13 cellular contexts compared by ENCODE assay signal in the genomic region with DNA sequence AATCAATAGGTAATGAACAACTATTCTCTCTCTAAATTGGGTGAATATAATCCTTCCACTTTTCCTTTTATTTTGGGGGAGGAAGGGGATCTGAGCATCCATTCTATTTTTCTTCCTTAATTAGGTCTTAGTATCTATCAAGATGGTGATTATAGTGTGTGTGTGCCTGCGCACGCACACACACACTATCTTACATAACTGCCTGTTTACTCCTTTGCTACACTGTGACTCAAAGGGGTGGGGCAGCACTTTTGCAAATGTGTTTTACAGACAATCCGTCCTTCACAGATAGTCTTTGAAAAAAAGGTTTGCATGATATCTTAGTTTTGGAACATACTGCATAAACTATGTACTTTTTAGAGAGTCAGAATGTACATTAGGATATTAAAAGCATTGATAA.
A peak's percentile ranks its signal among the peaks of the same experiment; 100 is the strongest.
DNase-seq lines count a peak whose midpoint lies in the region; ATAC-seq and TF ChIP-seq lines count a peak whose summit lies in the region.
"Had no signal": no experiment of that assay in that cellular context is flagged by ENCODE, and none has a peak within 500 bp of the region (broad histone marks: within the 10 kb centered on the region; RNA-seq: fewer than 3 reads in every experiment).

No MANE protein-coding gene starts in this region.

- H3K4me2 ChIP-seq in BLaER1: peak overlapping the region; percentile 62
- H3K4me2 ChIP-seq in mammary epithelial cell (ENCODE audit: insufficient read depth, low read depth, low read length): no peak overlapping the region
- H3K4me2 ChIP-seq in OCI-LY7 (ENCODE audit: low read length): no peak overlapping the region

- H3K4me1 ChIP-seq in BLaER1 (peaks cover 53% of the 10 kb centered on the region), mammary epithelial cell (ENCODE audit: insufficient read depth, low read length) (no peaks in the 10 kb centered on the region), right lobe of liver (peaks cover 0 to 6% (median under 1%) of the 10 kb centered on the region in 4 donors), OCI-LY7 (ENCODE audit: insufficient read depth, low read length, poor library complexity, severe bottlenecking) (no peaks in the 10 kb centered on the region)

- BruUV-seq in mammary epithelial cell (replicated peaks; lab: Mats Ljungman, UMichigan) (no TSS peak), OCI-LY7 (replicated peaks; lab: Mats Ljungman, UMichigan) (no TSS peak)

- POLR2A ChIA-PET in OCI-LY7 (lab: Charles Lee): no interaction called here

- H3K27ac ChIP-seq in BLaER1 (no peak overlapping the region; the same call in 1 of the 2 replicates), mammary epithelial cell (ENCODE audit: insufficient read depth, low read depth, low read length) (no peak overlapping the region), right lobe of liver (peak overlapping the region; percentile 9 to 59 (median 29)), OCI-LY7 (ENCODE audit: low read depth, low read length, poor library complexity, severe bottlenecking) (no peak overlapping the region)
- H3K27ac ChIP-seq: VCaP had no signal

- 0 out of 2 replicates have a peak, but pooled peaks cover 4% of the 10 kb centered on the region for H3K9me3 ChIP-seq in BLaER1
- no peaks in the 10 kb centered on the region for H3K9me3 ChIP-seq in mammary epithelial cell (replicated peaks; ENCODE audit: insufficient read depth, low read length)
- no peaks in the 10 kb centered on the region for H3K9me3 ChIP-seq in right lobe of liver
- H3K9me3 ChIP-seq in OCI-LY7 (ENCODE audit: low read length): no peaks in the 10 kb centered on the region

- no peak for TF ChIP-seq POLR2A in right lobe of liver (IDR thresholded peaks at IDR 0.05)

- intact Hi-C loops in mammary epithelial cell (cut with micrococcal nuclease): no loop called here
- intact Hi-C loops in right lobe of liver (cut with DNase I): no loop called here
- intact Hi-C loops in OCI-LY7 (cut with micrococcal nuclease; ENCODE audit: unreplicated experiment): no loop called here

- no peak overlapping the region for H2AFZ ChIP-seq in mammary epithelial cell (ENCODE audit: low read depth, low read length)
- no peak overlapping the region for H2AFZ ChIP-seq in OCI-LY7 (ENCODE audit: low read length)

- in situ Hi-C loops in mammary epithelial cell (cut with MboI; ENCODE audit: low sequenced_read_pairs in 2 of 2): no loop called here

- ATAC-seq in right lobe of liver: peak; percentile 88 to 93 (median 93)

- TF ChIP-seq CTCF in mammary epithelial cell (conservative IDR thresholded peaks at IDR 0.05 in 1 of 2, IDR thresholded peaks at IDR 0.05 in 1 of 2; ENCODE audit: extremely low read depth in 1 of 2, insufficient read depth in 1 of 2, low read depth in 1 of 2, low read length in 2 of 2): no peak
- TF ChIP-seq CTCF in right lobe of liver (IDR thresholded peaks at IDR 0.05): no peak
- no peak for TF ChIP-seq CTCF in OCI-LY7 (conservative IDR thresholded peaks at IDR 0.05; ENCODE audit: low read length)

- H3K9me2 ChIP-seq in OCI-LY7 (ENCODE audit: insufficient read depth, low read length): no peaks in the 10 kb centered on the region

- H3K27me3 ChIP-seq in BLaER1 (no peaks in the 10 kb centered on the region), mammary epithelial cell (ENCODE audit: insufficient read depth, low read length) (no peaks in the 10 kb centered on the region), right lobe of liver (no peaks in the 10 kb centered on the region)

- H3K9ac ChIP-seq in BLaER1: no peak overlapping the region
- no peak overlapping the region for H3K9ac ChIP-seq in mammary epithelial cell (ENCODE audit: insufficient read depth, low read length)

- no peak overlapping the region for H3K4me3 ChIP-seq in BLaER1
- no peak overlapping the region for H3K4me3 ChIP-seq in mammary epithelial cell (replicated peaks in 1 of 3; ENCODE audit: insufficient read depth in 1 of 3, low read depth in 2 of 3, low read length in 3 of 3)
- H3K4me3 ChIP-seq in right lobe of liver: no peak overlapping the region
- H3K4me3 ChIP-seq in OCI-LY7 (ENCODE audit: low read depth, low read length, poor library complexity, severe bottlenecking): no peak overlapping the region

- DNase-seq in HT-29 (ENCODE audit: low spot score): peak; percentile 45
- peak; percentile 18 for DNase-seq in mammary epithelial cell
- peak in 2 of 3 donors; percentile 58 to 64 for DNase-seq in right lobe of liver
- no peak for DNase-seq in DMS53 (lab: John Stamatoyannopoulos, UW)
- no peak for DNase-seq in OCI-LY7 (ENCODE audit: low spot score)
- DNase-seq in inferior parietal cortex (ENCODE audit: extremely low spot score): no peak
- no peak for DNase-seq in activated naive CD4-positive, alpha-beta T cell (lab: John Stamatoyannopoulos, UW)
- DNase-seq: DMS153; NCI-H2081 treated with DMSO at 0.1 percent for 48 hours; nephron progenitor cell; stimulated activated naive CD4-positive, alpha-beta T cell had no signal

- 85% methylated on average over 3 of the region's 3 CpGs for WGBS in mammary epithelial cell (ENCODE audit: low coverage, missing lambda C conversion rate)
- 28% methylated on average over 3 of the region's 3 CpGs for WGBS in right lobe of liver (ENCODE audit: insufficient coverage, low coverage, low lambda C conversion rate, missing lambda C conversion rate)

- H3K79me2 ChIP-seq in mammary epithelial cell (ENCODE audit: insufficient read depth, low read length) (no peaks in the 10 kb centered on the region), OCI-LY7 (ENCODE audit: insufficient read depth, low read depth, low read length) (no peaks in the 10 kb centered on the region)

- H3K36me3 ChIP-seq in BLaER1 (peaks cover 4% of the 10 kb centered on the region; the same call in 1 of the 2 replicates), mammary epithelial cell (ENCODE audit: insufficient read depth, low read length) (no peaks in the 10 kb centered on the region), right lobe of liver (no peaks in the 10 kb centered on the region), OCI-LY7 (ENCODE audit: insufficient read depth, low read length) (no peaks in the 10 kb centered on the region)

- H4K20me1 ChIP-seq in BLaER1: no peaks in the 10 kb centered on the region
- H4K20me1 ChIP-seq in mammary epithelial cell (ENCODE audit: insufficient read depth, low read length): no peaks in the 10 kb centered on the region
- H4K20me1 ChIP-seq in OCI-LY7 (ENCODE audit: insufficient read depth, low read length): no peaks in the 10 kb centered on the region

- dilution Hi-C loops in mammary epithelial cell (cut with HindIII; ENCODE audit: low sequenced_read_pairs): no loop called here

- CTCF ChIA-PET in mammary epithelial cell (lab: Charles Lee; ENCODE audit: low non-redundant PET): no interaction called here
- CTCF ChIA-PET in OCI-LY7 (lab: Charles Lee; ENCODE audit: unreplicated experiment): no interaction called here

Comparison
In these comparisons a context has a peak if more than half of its experiments do, and no peak if none do; other contexts are left out.
1. H3K27ac ChIP-seq: peak in right lobe of liver (3 of 3); none in BLaER1 (single experiment), mammary epithelial cell (single experiment) and OCI-LY7 (single experiment).
2. DNase-seq: peak in HT-29 (single experiment), mammary epithelial cell (single experiment) and right lobe of liver (2 of 3); none in DMS53 (single experiment), OCI-LY7 (single experiment), inferior parietal cortex (single experiment) and activated naive CD4-positive, alpha-beta T cell (0 of 4).